ENCODE assay signal across 1 cellular context in the genomic region with DNA sequence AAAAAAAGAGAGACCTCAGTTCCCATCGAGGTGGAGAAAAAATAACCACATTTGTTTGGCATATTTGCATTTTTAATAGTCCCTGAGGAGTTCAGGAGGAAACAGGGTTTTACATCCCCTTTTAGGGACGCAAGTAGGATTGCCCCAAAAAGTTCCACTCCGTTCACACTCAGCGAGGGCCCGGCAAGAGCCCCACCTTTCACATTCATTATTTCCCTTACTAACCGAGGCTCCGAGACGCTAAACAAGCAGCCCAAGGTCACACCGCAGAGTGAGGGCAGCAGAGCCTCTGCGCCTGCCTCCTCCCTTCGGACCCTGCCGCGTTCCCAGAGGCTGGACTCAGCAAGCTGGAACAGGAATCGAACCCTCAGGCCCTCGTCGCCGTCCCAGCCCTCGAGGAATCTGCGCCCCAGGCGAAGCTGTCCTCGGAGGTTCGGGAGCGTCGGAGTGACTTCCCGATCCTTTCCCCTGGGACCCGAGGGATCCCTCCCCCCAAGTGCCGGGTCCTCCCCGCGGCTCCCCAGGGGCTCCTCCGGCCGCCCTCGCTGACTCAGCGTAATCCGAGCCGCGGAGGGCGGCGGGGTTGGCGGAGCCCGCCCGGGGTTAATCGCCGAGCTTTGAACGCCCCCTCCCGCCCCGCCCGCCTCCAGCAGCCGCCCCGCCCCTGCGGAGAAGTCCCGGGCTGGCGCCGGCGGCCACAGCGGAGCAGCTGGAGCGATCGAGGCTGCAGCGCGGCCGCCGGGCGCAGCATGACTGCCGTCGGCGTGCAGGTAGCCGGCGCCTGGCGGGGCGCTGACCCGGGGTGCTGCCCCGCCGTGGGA.
TF ChIP-seq lines count a peak whose summit lies in the region.

A gene with protein sequence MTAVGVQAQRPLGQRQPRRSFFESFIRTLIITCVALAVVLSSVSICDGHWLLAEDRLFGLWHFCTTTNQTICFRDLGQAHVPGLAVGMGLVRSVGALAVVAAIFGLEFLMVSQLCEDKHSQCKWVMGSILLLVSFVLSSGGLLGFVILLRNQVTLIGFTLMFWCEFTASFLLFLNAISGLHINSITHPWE (plus strand): TSS at position 700 of the 821 bp plus-strand sequence. CDS start 50 bp downstream, at position 750.

TF ChIP-seq in GM12878, 131 proteins besides CTCF, POLR2A, EP300 and RAD21 (continued from another document):
- TF ChIP-seq, protein P1, sequence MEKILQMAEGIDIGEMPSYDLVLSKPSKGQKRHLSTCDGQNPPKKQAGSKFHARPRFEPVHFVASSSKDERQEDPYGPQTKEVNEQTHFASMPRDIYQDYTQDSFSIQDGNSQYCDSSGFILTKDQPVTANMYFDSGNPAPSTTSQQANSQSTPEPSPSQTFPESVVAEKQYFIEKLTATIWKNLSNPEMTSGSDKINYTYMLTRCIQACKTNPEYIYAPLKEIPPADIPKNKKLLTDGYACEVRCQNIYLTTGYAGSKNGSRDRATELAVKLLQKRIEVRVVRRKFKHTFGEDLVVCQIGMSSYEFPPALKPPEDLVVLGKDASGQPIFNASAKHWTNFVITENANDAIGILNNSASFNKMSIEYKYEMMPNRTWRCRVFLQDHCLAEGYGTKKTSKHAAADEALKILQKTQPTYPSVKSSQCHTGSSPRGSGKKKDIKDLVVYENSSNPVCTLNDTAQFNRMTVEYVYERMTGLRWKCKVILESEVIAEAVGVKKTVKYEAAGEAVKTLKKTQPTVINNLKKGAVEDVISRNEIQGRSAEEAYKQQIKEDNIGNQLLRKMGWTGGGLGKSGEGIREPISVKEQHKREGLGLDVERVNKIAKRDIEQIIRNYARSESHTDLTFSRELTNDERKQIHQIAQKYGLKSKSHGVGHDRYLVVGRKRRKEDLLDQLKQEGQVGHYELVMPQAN (conservative IDR thresholded peaks at IDR 0.05), result no peak
- peak; percentile 67; the same call in 1 of the 2 replicates for TF ChIP-seq TBL1XR1 (IDR thresholded peaks at IDR 0.05; ENCODE audit: low read depth, low read length)
- TF ChIP-seq IKZF2 (IDR thresholded peaks at IDR 0.05), result peak; percentile 92 to 93
- TF ChIP-seq BACH1 (IDR thresholded peaks at IDR 0.05; ENCODE audit: borderline replicate concordance), result peak; percentile 95
- peak in 1 of 2 experiments; percentile 40; a peak in 1 of 4 replicates for TF ChIP-seq BHLHE40 (IDR thresholded peaks at IDR 0.05; ENCODE audit: borderline replicate concordance in 1 of 2, low read depth in 2 of 2, low read length in 1 of 2)
- TF ChIP-seq, protein P2, sequence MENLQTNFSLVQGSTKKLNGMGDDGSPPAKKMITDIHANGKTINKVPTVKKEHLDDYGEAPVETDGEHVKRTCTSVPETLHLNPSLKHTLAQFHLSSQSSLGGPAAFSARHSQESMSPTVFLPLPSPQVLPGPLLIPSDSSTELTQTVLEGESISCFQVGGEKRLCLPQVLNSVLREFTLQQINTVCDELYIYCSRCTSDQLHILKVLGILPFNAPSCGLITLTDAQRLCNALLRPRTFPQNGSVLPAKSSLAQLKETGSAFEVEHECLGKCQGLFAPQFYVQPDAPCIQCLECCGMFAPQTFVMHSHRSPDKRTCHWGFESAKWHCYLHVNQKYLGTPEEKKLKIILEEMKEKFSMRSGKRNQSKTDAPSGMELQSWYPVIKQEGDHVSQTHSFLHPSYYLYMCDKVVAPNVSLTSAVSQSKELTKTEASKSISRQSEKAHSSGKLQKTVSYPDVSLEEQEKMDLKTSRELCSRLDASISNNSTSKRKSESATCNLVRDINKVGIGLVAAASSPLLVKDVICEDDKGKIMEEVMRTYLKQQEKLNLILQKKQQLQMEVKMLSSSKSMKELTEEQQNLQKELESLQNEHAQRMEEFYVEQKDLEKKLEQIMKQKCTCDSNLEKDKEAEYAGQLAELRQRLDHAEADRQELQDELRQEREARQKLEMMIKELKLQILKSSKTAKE (IDR thresholded peaks at IDR 0.05; ENCODE audit: low read depth, poor library complexity, severe bottlenecking), result peak; percentile 99
- peak in 1 of 2 experiments; percentile 53; a peak in 1 of 4 replicates for TF ChIP-seq SRF (IDR thresholded peaks at IDR 0.05; ENCODE audit: low read depth in 2 of 2, low read length in 2 of 2)
- no peak for TF ChIP-seq MXI1 (IDR thresholded peaks at IDR 0.05; ENCODE audit: low read depth, low read length)
- TF ChIP-seq MTA2 (IDR thresholded peaks at IDR 0.05; ENCODE audit: low read depth), result peak; percentile 82; the same call in 1 of the 2 replicates
TF ChIP-seq in GM12878: peak in this region for 34.
